In genomic region chr9:95065224-95065623, GRCh38 we compare ENCODE assay signal across 15 cellular contexts.
DNase-seq lines count a peak whose midpoint lies in the region; ATAC-seq and TF ChIP-seq lines count a peak whose summit lies in the region.
"Had no signal": no experiment of that assay in that cellular context is flagged by ENCODE, and none has a peak within 500 bp of the region (broad histone marks: within the 10 kb centered on the region; RNA-seq: fewer than 3 reads in every experiment).

No MANE protein-coding gene starts in this region.

- H3K27me3 Mint-ChIP-seq in osteocyte (ENCODE audit: unreplicated experiment) = no peaks in the 10 kb centered on the region
- H3K27me3 Mint-ChIP-seq: central memory CD8-positive, alpha-beta T cell had no signal

- TF ChIP-seq CTCF in heart right ventricle (IDR thresholded peaks at IDR 0.05) (no peak), osteocyte (IDR thresholded peaks at IDR 0.05) (no peak), upper lobe of left lung (IDR thresholded peaks at IDR 0.05) (no peak)

- peaks cover 0 to 98% (median 52%) of the 10 kb centered on the region in 9 donors for H3K36me3 ChIP-seq in heart right ventricle
- H3K36me3 ChIP-seq in upper lobe of left lung = peaks cover 5 to 60% (median 19%) of the 10 kb centered on the region in 4 donors

- no peaks in the 10 kb centered on the region for H3K27me3 ChIP-seq in heart right ventricle
- no peaks in the 10 kb centered on the region for H3K27me3 ChIP-seq in upper lobe of left lung

- H3K27ac ChIP-seq in heart right ventricle = peak overlapping the region; percentile 6 to 72 (median 54)
- H3K27ac ChIP-seq in upper lobe of left lung = peak overlapping the region; percentile 23 to 53 (median 42)

- TF ChIP-seq EP300 in upper lobe of left lung (IDR thresholded peaks at IDR 0.05) = no peak

- H3K9me3 ChIP-seq in heart right ventricle (no peaks in the 10 kb centered on the region), upper lobe of left lung (no peaks in the 10 kb centered on the region)

- H3K4me1 ChIP-seq in heart right ventricle = peaks cover 46 to 100% (median 100%) of the 10 kb centered on the region in 9 donors
- H3K4me1 ChIP-seq in upper lobe of left lung = peaks cover 13 to 34% (median 19%) of the 10 kb centered on the region in 4 donors

- 43 to 49% methylated on average over 11 of the region's 11 CpGs for WGBS in heart right ventricle, 2 donors
- 88 to 92% methylated on average over 9 to 11 of the region's 11 CpGs for WGBS in upper lobe of left lung, 2 donors

- no peaks in the 10 kb centered on the region for H3K9me3 Mint-ChIP-seq in osteocyte (ENCODE audit: unreplicated experiment)
- H3K9me3 Mint-ChIP-seq: central memory CD8-positive, alpha-beta T cell had no signal

- intact Hi-C loops in heart right ventricle (cut with DNase I) = loop anchor here in 1 of 10 donors (5.0 kb wide), 1 partner anchor 38 kb away; no protein-coding TSS in a partner anchor

- no peak overlapping the region for H3K4me3 Mint-ChIP-seq in osteocyte (ENCODE audit: unreplicated experiment)
- H3K4me3 Mint-ChIP-seq: central memory CD8-positive, alpha-beta T cell had no signal

- peak; percentile 60 for DNase-seq in DMS53 (lab: John Stamatoyannopoulos, UW)
- no peak for DNase-seq in DMS53 treated with DMSO at 0.1 percent for 48 hours (lab: John Stamatoyannopoulos, UW; ENCODE audit: unreplicated experiment)
- DNase-seq in heart right ventricle = no peak
- peak; percentile 66 for DNase-seq in osteocyte (ENCODE audit: extremely low spot score, unreplicated experiment)
- DNase-seq in upper lobe of left lung = peak in 1 of 2 donors; percentile 54
- DNase-seq: 8988T, activated gamma-delta T cell treated with Interleukin-2 at 50 U/mL for 16 hours, GOT3, MV-4-11, NCI-H2227 treated with DMSO at 0.1 percent for 48 hours, T-helper 9 cell had no signal

- peaks cover 35% of the 10 kb centered on the region for H3K4me1 Mint-ChIP-seq in osteocyte (ENCODE audit: unreplicated experiment)
- H3K4me1 Mint-ChIP-seq: central memory CD8-positive, alpha-beta T cell had no signal

- peaks cover 53% of the 10 kb centered on the region for H3K36me3 Mint-ChIP-seq in osteocyte (ENCODE audit: unreplicated experiment)

- ATAC-seq in heart right ventricle = peak in 7 of 8 donors; percentile 16 to 80 (median 42)
- ATAC-seq in upper lobe of left lung (ENCODE audit: low FRiP score in 2 of 2) = no peak
- no peak for ATAC-seq in GM18505 (IDR thresholded peaks at IDR 0.05; ENCODE audit: unreplicated experiment)
- no peak for ATAC-seq in GM19395 (IDR thresholded peaks at IDR 0.05; ENCODE audit: unreplicated experiment)
- ATAC-seq in HG03571 (IDR thresholded peaks at IDR 0.05; ENCODE audit: unreplicated experiment) = no peak

- TF ChIP-seq POLR2A in upper lobe of left lung (IDR thresholded peaks at IDR 0.05) (no peak), GM18505 (IDR thresholded peaks at IDR 0.05; ENCODE audit: borderline replicate concordance, extremely low read depth, insufficient read depth, insufficient read length) (no peak)

- H3K4me3 ChIP-seq in heart right ventricle = no peak overlapping the region
- H3K4me3 ChIP-seq in upper lobe of left lung = no peak overlapping the region

- no peak overlapping the region for H3K27ac Mint-ChIP-seq in osteocyte (ENCODE audit: unreplicated experiment)

Comparison
In these comparisons a context has a peak if more than half of its experiments do, and no peak if none do; other contexts are left out.
1. DNase-seq: peak in DMS53 (single experiment) and osteocyte (single experiment); none in DMS53 treated with DMSO at 0.1 percent for 48 hours (single experiment) and heart right ventricle (0 of 2).
2. ATAC-seq: peak in heart right ventricle (7 of 8); none in upper lobe of left lung (0 of 2), GM18505 (single experiment), GM19395 (single experiment) and HG03571 (single experiment).